Comparison of ENCODE assay signal across 10 cellular contexts in genomic region chr17:45785373-45786193, GRCh38. TPM values are rescaled to one million over a fixed set of nuclear protein-coding genes. Genes with fewer than 3 reads are reported as not detected.
A peak's percentile ranks its signal among the peaks of the same experiment; 100 is the strongest.
DNase-seq lines count a peak whose midpoint lies in the region; ATAC-seq and TF ChIP-seq lines count a peak whose summit lies in the region.
"Had no signal": no experiment of that assay in that cellular context is flagged by ENCODE, and none has a peak within 500 bp of the region (broad histone marks: within the 10 kb centered on the region; RNA-seq: fewer than 3 reads in every experiment).

No MANE protein-coding gene starts in this region.

- no peak overlapping the region for H3K9ac ChIP-seq in SK-N-MC (ENCODE audit: insufficient read length)

- no peaks in the 10 kb centered on the region for H3K27me3 ChIP-seq in right cardiac atrium (ENCODE audit: control insufficient read depth, insufficient read depth)

- intact Hi-C loops in right cardiac atrium (cut with DNase I), result no loop called here

- no peaks in the 10 kb centered on the region for H3K36me3 ChIP-seq in SK-N-MC (ENCODE audit: insufficient read depth, low read length)

- peaks cover 82% of the 10 kb centered on the region for H3K27me3 Mint-ChIP-seq in progenitor cell of endocrine pancreas

- H3K9me3 ChIP-seq in SK-N-MC (ENCODE audit: low read depth, low read length), result no peaks in the 10 kb centered on the region
- H3K9me3 ChIP-seq in right cardiac atrium (ENCODE audit: control insufficient read depth, low read length), result no peaks in the 10 kb centered on the region

- POLR2A ChIA-PET in RWPE1 (lab: Yijun Ruan, JAX; ENCODE audit: low non-redundant PET), result no interaction called here

- no peak overlapping the region for H3K27ac Mint-ChIP-seq in progenitor cell of endocrine pancreas

- no peaks in the 10 kb centered on the region for H3K36me3 Mint-ChIP-seq in progenitor cell of endocrine pancreas (ENCODE audit: insufficient read depth)

- H3K4me3 ChIP-seq in SK-N-MC (peak overlapping the region; percentile 82), right cardiac atrium (ENCODE audit: low read length) (peak overlapping the region; percentile 56)

- peak overlapping the region; percentile 56 for H3K4me3 Mint-ChIP-seq in progenitor cell of endocrine pancreas (ENCODE audit: low read depth)

- TF ChIP-seq CTCF in progenitor cell of endocrine pancreas (IDR thresholded peaks at IDR 0.05; ENCODE audit: unreplicated experiment) (no peak), RWPE1 (conservative IDR thresholded peaks at IDR 0.05; ENCODE audit: low read depth) (no peak)

- WGBS in right cardiac atrium, result 17% methylated on average over 40 of the region's 40 CpGs

- no peaks in the 10 kb centered on the region for H3K4me1 ChIP-seq in right cardiac atrium (ENCODE audit: control insufficient read depth, insufficient read depth, low read length)

- CTCF ChIA-PET in RWPE1 (lab: Yijun Ruan, JAX), result no interaction called here

- DNase-seq in D341Med (ENCODE audit: low spot score) (peak; percentile 68), SK-N-MC (ENCODE audit: low read depth, low spot score) (no peak), right cardiac atrium (peak in 1 of 3 donors; percentile 15), progenitor cell of endocrine pancreas (ENCODE audit: low spot score, unreplicated experiment) (no peak), RWPE1 (ENCODE audit: low spot score) (no peak), RPMI8226 (no peak), NCI-H146 treated with DMSO at 0.1 percent for 48 hours (lab: John Stamatoyannopoulos, UW; ENCODE audit: unreplicated experiment) (no peak)

- peak; percentile 24 to 35 for ATAC-seq in right cardiac atrium
- ATAC-seq in HG03175 (IDR thresholded peaks at IDR 0.05; ENCODE audit: unreplicated experiment), result no peak

- peaks cover 5% of the 10 kb centered on the region for H3K4me1 Mint-ChIP-seq in progenitor cell of endocrine pancreas (ENCODE audit: low read depth)

- H3K9me3 Mint-ChIP-seq in progenitor cell of endocrine pancreas (ENCODE audit: low read depth), result no peaks in the 10 kb centered on the region

- H3K27ac ChIP-seq in SK-N-MC (no peak overlapping the region), right cardiac atrium (ENCODE audit: low read length) (no peak overlapping the region), RWPE1 (no peak overlapping the region)

RNA-seq across cellular contexts. Expression of gene CRHR1, which starts 1.5 kb away (rescaled TPM):
- total RNA-seq in right cardiac atrium (not detected), progenitor cell of endocrine pancreas (not detected in 2 replicates)
- polyA plus RNA-seq in right cardiac atrium, result not detected
- total RNA-seq: fibroblast of villous mesenchyme had no signal

RNA-seq across cellular contexts. Expression of gene SPPL2C, which starts 59.1 kb away (rescaled TPM):
- not detected for total RNA-seq in right cardiac atrium
- polyA plus RNA-seq in right cardiac atrium, result not detected
- total RNA-seq in progenitor cell of endocrine pancreas, result not detected in 2 replicates
- total RNA-seq: fibroblast of villous mesenchyme had no signal
- polyA plus RNA-seq: small intestine had no signal
